Comparison of ENCODE assay signal across 14 cellular contexts in the genomic region with DNA sequence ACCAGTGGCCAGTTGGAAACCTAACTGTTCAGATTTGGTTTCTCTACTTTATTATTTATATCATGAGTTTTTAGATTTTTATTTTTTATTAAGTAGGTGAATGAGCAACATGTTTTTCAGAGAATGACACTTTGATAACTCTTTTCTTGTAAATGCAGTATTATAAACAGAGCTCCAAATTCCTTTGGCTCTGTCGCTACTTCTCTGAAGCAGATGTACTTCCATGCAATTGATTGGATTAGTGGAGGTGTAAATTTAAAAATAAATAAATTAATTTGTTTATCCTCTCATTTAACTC. TPM values are rescaled to one million over a fixed set of nuclear protein-coding genes. Genes with fewer than 3 reads are reported as not detected.
DNase-seq lines count a peak whose midpoint lies in the region; ATAC-seq, FAIRE-seq and TF ChIP-seq lines count a peak whose summit lies in the region.
"Had no signal": no experiment of that assay in that cellular context is flagged by ENCODE, and none has a peak within 500 bp of the region (broad histone marks: within the 10 kb centered on the region; RNA-seq: fewer than 3 reads in every experiment).

No MANE protein-coding gene starts in this region.

- no peak overlapping the region for H3K27ac ChIP-seq in H1 (ENCODE audit: low read depth, low read length)
- H3K27ac ChIP-seq: stomach had no signal

- no peak overlapping the region for H3K4me3 ChIP-seq in H1 (ENCODE audit: extremely low read depth in 1 of 4, insufficient read depth in 2 of 4, low read depth in 3 of 4, low read length in 4 of 4)
- H3K4me3 ChIP-seq: lung, stomach had no signal

- 100% methylated on average over 1 of the region's 1 CpG; no CpG with 5 or more reads in 1 of the 2 experiments for whole genome bisulfite sequencing in H1 (ENCODE audit: extremely low coverage in 1 of 2, insufficient coverage in 1 of 2, insufficient read length in 1 of 2, insufficient replicate concordance in 2 of 2, low coverage in 1 of 2, low lambda C conversion rate in 2 of 2, missing lambda C conversion rate in 1 of 2), 2 experiments

- no peaks in the 10 kb centered on the region for H3K27me3 Mint-ChIP-seq in CD14-positive monocyte (ENCODE audit: low read depth in 3 of 3)

- POLR2A ChIA-PET in H1 (lab: Charles Lee; ENCODE audit: partially characterized antibody) = interaction anchor here (0.7 to 1.5 kb wide), 4 partner anchors 10 to 656 kb away, joined by 3 to 6 read pairs (median 4); a partner anchor contains a TSS

- no peaks in the 10 kb centered on the region for H3K4me1 ChIP-seq in H1 (replicated peaks in 1 of 4; ENCODE audit: control insufficient read depth in 3 of 4, insufficient read depth in 4 of 4, low read length in 3 of 4)

- peak; percentile 33 for TF ChIP-seq CTCF in CD14-positive monocyte (IDR thresholded peaks at IDR 0.05)
- no peak for TF ChIP-seq CTCF in H1 (IDR thresholded peaks at IDR 0.05; ENCODE audit: control extremely low read depth in 1 of 3, insufficient read depth in 1 of 3, low read depth in 1 of 3, low read length in 3 of 3)

- no peak overlapping the region for H4K8ac ChIP-seq in H1 (ENCODE audit: extremely low read depth, insufficient read depth, low read length)

- no peak overlapping the region for H3K9ac ChIP-seq in H1 (replicated peaks in 1 of 4; ENCODE audit: extremely low read depth in 1 of 4, low read depth in 3 of 4, low read length in 3 of 4)

- DNase-seq in CD14-positive monocyte (ENCODE audit: low spot score) (no peak), H1 (ENCODE audit: low read depth in 1 of 2, low spot score in 2 of 2) (no peak), NCI-H774 (lab: John Stamatoyannopoulos, UW) (no peak), GM19239 (ENCODE audit: insufficient read length, low spot score) (no peak), superior temporal gyrus (ENCODE audit: extremely low spot score) (no peak)
- no peak for DNase-seq in NK-92 treated with Interleukin-12 subunit alpha and Interleukin-12 subunit beta, amount 100 ng/mL, for 24 hours (lab: John Stamatoyannopoulos, UW)

- H3K23ac ChIP-seq in H1 (ENCODE audit: insufficient read length) = no peak overlapping the region

- H3K56ac ChIP-seq in H1 (replicated peaks; ENCODE audit: insufficient read length, low read depth, low read length) = no peak overlapping the region

- no peak overlapping the region for H3K4me3 Mint-ChIP-seq in CD14-positive monocyte
- H3K4me3 Mint-ChIP-seq: activated T-cell treated with anti-CD3 and anti-CD28 coated beads, Interleukin-2, amount 50 U/mL, for 4 hours; CD8-positive, alpha-beta memory T cell; immature natural killer cell; nephron progenitor cell had no signal

- no peak overlapping the region for H2BK5ac ChIP-seq in H1 (ENCODE audit: low read depth, low read length)

- no peak overlapping the region for H3K4ac ChIP-seq in H1 (replicated peaks; ENCODE audit: insufficient read length, low read depth, low read length)

- H3K27ac Mint-ChIP-seq in CD14-positive monocyte = no peak overlapping the region
- H3K27ac Mint-ChIP-seq: CD8-positive, alpha-beta memory T cell; immature natural killer cell; nephron progenitor cell had no signal

- no peak overlapping the region for H2BK120ac ChIP-seq in H1 (replicated peaks; ENCODE audit: low read depth, low read length)

- H3K36me3 ChIP-seq in H1 (ENCODE audit: control insufficient read depth in 2 of 4, insufficient read depth in 4 of 4, low read length in 3 of 4) = no peaks in the 10 kb centered on the region
- H3K36me3 ChIP-seq: stomach had no signal

- TF ChIP-seq EP300 in H1 (IDR thresholded peaks at IDR 0.05; ENCODE audit: borderline replicate concordance in 1 of 2, low read depth in 2 of 2, low read length in 2 of 2) = no peak

- H3K23me2 ChIP-seq in H1 (ENCODE audit: low read depth, low read length) = no peaks in the 10 kb centered on the region

- no peak for TF ChIP-seq POLR2A in H1 (IDR thresholded peaks at IDR 0.05; ENCODE audit: control extremely low read depth in 1 of 2, low read depth in 2 of 2, low read length in 2 of 2)

- H2BK12ac ChIP-seq in H1 (ENCODE audit: low read depth, low read length) = no peak overlapping the region

- no peak overlapping the region for H2BK15ac ChIP-seq in H1 (ENCODE audit: low read length)

- FAIRE-seq in H1 (lab: Jason Lieb, UNC) (no peak), GM19239 (lab: Jason Lieb, UNC) (no peak)

- no peak overlapping the region for H2AK5ac ChIP-seq in H1 (ENCODE audit: low read depth, low read length)

- ATAC-seq in GM19395 (IDR thresholded peaks at IDR 0.05; ENCODE audit: unreplicated experiment) (peak; percentile 33), HG03520 (IDR thresholded peaks at IDR 0.05; ENCODE audit: unreplicated experiment) (peak; percentile 17)

- H3K27me3 ChIP-seq in H1 (replicated peaks in 1 of 4; ENCODE audit: control insufficient read depth in 3 of 4, extremely low read depth in 1 of 4, insufficient read depth in 3 of 4, low read length in 3 of 4) = no peaks in the 10 kb centered on the region
- H3K27me3 ChIP-seq: stomach had no signal

- H3K9me3 ChIP-seq in H1 (ENCODE audit: insufficient read depth in 2 of 2, low read depth in 1 of 2, low read length in 1 of 2) = no peaks in the 10 kb centered on the region
- H3K9me3 ChIP-seq: stomach had no signal

- no peaks in the 10 kb centered on the region for H3K36me3 Mint-ChIP-seq in CD14-positive monocyte
- H3K36me3 Mint-ChIP-seq: CD8-positive, alpha-beta memory T cell; immature natural killer cell had no signal

- no peak overlapping the region for H3K18ac ChIP-seq in H1 (ENCODE audit: extremely low read depth, low read length)

- CTCF ChIA-PET in H1 (lab: Charles Lee; ENCODE audit: partially characterized antibody) = interaction anchor here (0.5 to 4.3 kb wide), 42 partner anchors 9 to 1726 kb away, joined by 3 to 40 read pairs (median 3); no protein-coding TSS in a partner anchor

- H3K79me1 ChIP-seq in H1 (ENCODE audit: low read depth, low read length) = no peaks in the 10 kb centered on the region

- H3K4me2 ChIP-seq in H1 (ENCODE audit: insufficient read depth in 1 of 2, low read depth in 2 of 2, low read length in 2 of 2) = no peak overlapping the region

- H4K20me1 ChIP-seq in H1 (replicated peaks in 1 of 2; ENCODE audit: control insufficient read depth in 1 of 2, insufficient read depth in 2 of 2, low read length in 2 of 2) = no peaks in the 10 kb centered on the region

- 0 out of 2 replicates have a peak overlapping the region, but pooled peaks have one; percentile 61 for H2AFZ ChIP-seq in H1 (ENCODE audit: low read length)

- H3K9me3 Mint-ChIP-seq in CD14-positive monocyte = no peaks in the 10 kb centered on the region
- H3K9me3 Mint-ChIP-seq: activated T-cell treated with anti-CD3 and anti-CD28 coated beads, Interleukin-2, amount 50 U/mL, for 4 hours; CD8-positive, alpha-beta memory T cell; immature natural killer cell had no signal

- H3K14ac ChIP-seq in H1 (ENCODE audit: insufficient read length) = no peak overlapping the region

- no peak overlapping the region for H4K5ac ChIP-seq in H1 (ENCODE audit: insufficient read length, low read depth, low read length)

- H3K79me2 ChIP-seq in H1 (ENCODE audit: control insufficient read depth in 1 of 2, insufficient read depth in 2 of 2, low read length in 2 of 2) = no peaks in the 10 kb centered on the region

- intact Hi-C loops in CD14-positive monocyte (cut with micrococcal nuclease) = no loop called here

- no peak overlapping the region for H4K91ac ChIP-seq in H1 (replicated peaks; ENCODE audit: insufficient read length, low read length)

- peaks cover 2% of the 10 kb centered on the region for H3K4me1 Mint-ChIP-seq in CD14-positive monocyte
- H3K4me1 Mint-ChIP-seq: nephron progenitor cell had no signal

- no peak for TF ChIP-seq RAD21 in H1 (IDR thresholded peaks at IDR 0.05 in 1 of 2, conservative IDR thresholded peaks at IDR 0.05 in 1 of 2; ENCODE audit: low read depth in 2 of 2, low read length in 2 of 2)

- H2BK20ac ChIP-seq in H1 (ENCODE audit: low read length) = no peak overlapping the region

TF ChIP-seq in H1, 55 proteins besides CTCF, POLR2A, EP300 and RAD21:
- no peak for TF ChIP-seq JUND (IDR thresholded peaks at IDR 0.05; ENCODE audit: low read length)
- no peak for TF ChIP-seq GABPA (IDR thresholded peaks at IDR 0.05; ENCODE audit: borderline replicate concordance, insufficient read depth, low read length)
- TF ChIP-seq GTF2F1 (IDR thresholded peaks at IDR 0.05; ENCODE audit: borderline replicate concordance, low read depth, low read length) = no peak
- TF ChIP-seq, protein P1, sequence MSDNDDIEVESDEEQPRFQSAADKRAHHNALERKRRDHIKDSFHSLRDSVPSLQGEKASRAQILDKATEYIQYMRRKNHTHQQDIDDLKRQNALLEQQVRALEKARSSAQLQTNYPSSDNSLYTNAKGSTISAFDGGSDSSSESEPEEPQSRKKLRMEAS (IDR thresholded peaks at IDR 0.05) = no peak
- TF ChIP-seq CBX8 (IDR thresholded peaks at IDR 0.05; ENCODE audit: borderline replicate concordance, low read depth, low read length) = no peak
- TF ChIP-seq HDAC2 (IDR thresholded peaks at IDR 0.05; ENCODE audit: borderline replicate concordance in 1 of 2, low read depth in 2 of 2, low read length in 2 of 2) = no peak
- no peak for TF ChIP-seq BRCA1 (IDR thresholded peaks at IDR 0.05; ENCODE audit: low read depth, low read length)
- no peak for TF ChIP-seq SP2 (IDR thresholded peaks at IDR 0.05; ENCODE audit: low read length)
- TF ChIP-seq RNF2 (IDR thresholded peaks at IDR 0.05; ENCODE audit: borderline replicate concordance, low read depth, low read length, missing control alignments, poor library complexity, severe bottlenecking) = no peak
- TF ChIP-seq RXRA (IDR thresholded peaks at IDR 0.05; ENCODE audit: insufficient read depth, low read depth, low read length) = no peak

RNA-seq across cellular contexts. Expression of a gene that starts 34.3 kb away (rescaled TPM):
- polyA plus RNA-seq in CD14-positive monocyte (1 to 10 TPM; 4.2 to 7.0 TPM), H1 (2011; rRNA removed) (9.4 and 14.9 TPM in 2 replicates)
- total RNA-seq in H1 (2021; fragmentation: NEBNext Ultra II Directional; extraction: Animal tissue kit (Norgen Biotek cat#: 25700)) = 36.9 and 37.1 TPM in 2 replicates
- 20.1 TPM for polyA plus RNA-seq in H1 (2011; cell fraction: cytosol; rRNA removed)
- 32.5 TPM for polyA plus RNA-seq in H1 (2011; cell fraction: nucleus; rRNA removed)
- 30.2 to 43.2 TPM (median 36.3 TPM) in 4 replicates for polyA plus RNA-seq in H1 (2012, experiment 1 of 2)
- 5.6 TPM for polyA plus RNA-seq in H1 (2012, experiment 2 of 2)
- polyA plus RNA-seq in H1 (2013, experiment 1 of 2) = 40.4 TPM
- 37.6 TPM for polyA plus RNA-seq in H1 (2013, experiment 2 of 2)
- polyA minus RNA-seq in H1 (2011; rRNA and poly(A)+ RNA removed) = 15.7 and 18.4 TPM in 2 replicates
- 10.9 TPM for polyA minus RNA-seq in H1 (2011; cell fraction: cytosol; rRNA and poly(A)+ RNA removed)
- polyA minus RNA-seq in H1 (2011; cell fraction: nucleus; rRNA and poly(A)+ RNA removed) = 29.2 TPM
